Comparison of ENCODE assay signal across 9 cellular contexts in genomic region chr3:183428140-183429023, GRCh38. TPM values are rescaled to one million over a fixed set of nuclear protein-coding genes. Genes with fewer than 3 reads are reported as not detected.
DNase-seq lines count a peak whose midpoint lies in the region; ATAC-seq, FAIRE-seq and TF ChIP-seq lines count a peak whose summit lies in the region.
"Had no signal": no experiment of that assay in that cellular context is flagged by ENCODE, and none has a peak within 500 bp of the region (broad histone marks: within the 10 kb centered on the region; RNA-seq: fewer than 3 reads in every experiment).

Gene MCF2L2 (minus strand): TSS chr3:183428619. CDS start chr3:183427977, 642 bp downstream.

- intact Hi-C loops in kidney (cut with DNase I) = no loop called here

- peaks cover 0 to 8% of the 10 kb centered on the region in 2 donors for H3K4me1 ChIP-seq in kidney (ENCODE audit: control insufficient read depth in 1 of 2, insufficient read depth in 1 of 2, low read depth in 1 of 2, low read length in 2 of 2)

- H3K27ac ChIP-seq in caudate nucleus (ENCODE audit: low read depth, low read length) (peak within 1 kb of the TSS; percentile 44), kidney (ENCODE audit: low read depth in 2 of 2, low read length in 2 of 2) (no peak within 1 kb of the TSS)

- peak within 1 kb of the TSS; percentile 52 for H3K4me3 ChIP-seq in HFF-Myc (replicated peaks; ENCODE audit: low read depth, low read length)
- peak within 1 kb of the TSS; percentile 64 for H3K4me3 ChIP-seq in kidney (ENCODE audit: low read length in 2 of 2)

- H3K36me3 ChIP-seq in kidney (ENCODE audit: control insufficient read depth in 1 of 2, insufficient read depth in 2 of 2, low read length in 2 of 2) = no peaks in the 10 kb centered on the region

- ATAC-seq in HG03565 (IDR thresholded peaks at IDR 0.05; ENCODE audit: unreplicated experiment) = no peak

- TF ChIP-seq CTCF in HFF-Myc (IDR thresholded peaks at IDR 0.05; ENCODE audit: low read depth, low read length, missing control alignments) (no peak), kidney (IDR thresholded peaks at IDR 0.05; ENCODE audit: borderline replicate concordance, extremely low read depth, insufficient read depth) (no peak)

- no peak for FAIRE-seq in kidney (lab: Jason Lieb, UNC)
- FAIRE-seq: islet of Langerhans had no signal

- peak within 1 kb of the TSS in 1 of 2 donors; percentile 41 for H3K9ac ChIP-seq in kidney (ENCODE audit: low read length in 2 of 2)

- no peaks in the 10 kb centered on the region for H3K9me3 ChIP-seq in kidney (ENCODE audit: control insufficient read depth in 1 of 2, low read length in 2 of 2)

- DNase-seq in ELF-1 (ENCODE audit: low read depth, low spot score) (peak; percentile 76), HFF-Myc (ENCODE audit: extremely low read depth, low read depth) (no peak), NCI-H1436 treated with DMSO at 0.1 percent for 48 hours (lab: John Stamatoyannopoulos, UW) (peak; percentile 15), caudate nucleus (lab: John Stamatoyannopoulos, UW) (peak in 58 of 61 donors; percentile 5 to 87 (median 56)), kidney (peak; percentile 90)
- DNase-seq in activated CD4-positive, CD25-positive, alpha-beta regulatory T cell (lab: John Stamatoyannopoulos, UW) = peak; percentile 47 to 53 (median 50)
- peak; percentile 86 for DNase-seq in stimulated activated CD4-positive, alpha-beta T cell treated with anti-CD3 and anti-CD28 coated beads, Interleukin-15, amount 100 ng/mL, for 24 hours

RNA-seq across cellular contexts. Expression of gene MCF2L2, which starts in this region (rescaled TPM):
- 1.7 TPM for total RNA-seq in kidney
- polyA plus RNA-seq in kidney (ENCODE audit: insufficient read depth, low read depth, low replicate concordance) = 0.32 TPM
